ENCODE assay signal across 30 cellular contexts in genomic region chr12:104703372-104703771, GRCh38.
DNase-seq lines count a peak whose midpoint lies in the region; ATAC-seq and TF ChIP-seq lines count a peak whose summit lies in the region.
"Had no signal": no experiment of that assay in that cellular context is flagged by ENCODE, and none has a peak within 500 bp of the region (broad histone marks: within the 10 kb centered on the region; RNA-seq: fewer than 3 reads in every experiment).

No MANE protein-coding gene starts in this region.

- H3K79me2 ChIP-seq in DND-41 (ENCODE audit: insufficient read depth, low read length) = peaks cover 97% of the 10 kb centered on the region
- H3K79me2 ChIP-seq in osteoblast (ENCODE audit: insufficient read depth, low read length) = peaks cover 3% of the 10 kb centered on the region

- intact Hi-C loops in activated CD4-positive, alpha-beta memory T cell treated with anti-CD3 and anti-CD28 coated beads for 36 hours (cut with micrococcal nuclease) = no loop called here
- intact Hi-C loops in activated T-helper 2 cell treated with anti-CD3 and anti-CD28 coated beads, Interferon-gamma antibody, Interleukin-2, Interleukin-4, amounts not matched to agents 10 μg/mL and 5 μg/mL and 100 μg/mL, durations not matched to agents 14 hours and 24 hours and 36 hours (cut with micrococcal nuclease) = no loop called here

- no peaks in the 10 kb centered on the region for H3K27me3 Mint-ChIP-seq in activated CD4-positive, alpha-beta memory T cell treated with anti-CD3 and anti-CD28 coated beads, Interleukin-2, amount 10 ng/mL, durations not matched to agents 7 days and 5 days
- H3K27me3 Mint-ChIP-seq in activated CD4-positive, alpha-beta memory T cell treated with anti-CD3 and anti-CD28 coated beads for 36 hours = no peaks in the 10 kb centered on the region
- H3K27me3 Mint-ChIP-seq in activated T-helper 2 cell treated with anti-CD3 and anti-CD28 coated beads, Interferon-gamma antibody, Interleukin-2, Interleukin-4, amounts not matched to agents 10 μg/mL and 5 μg/mL and 100 μg/mL, durations not matched to agents 14 hours and 24 hours and 36 hours (ENCODE audit: low read depth) = no peaks in the 10 kb centered on the region
- H3K27me3 Mint-ChIP-seq: activated CD4-positive, alpha-beta T cell treated with anti-CD3 and anti-CD28 coated beads for 36 hours; dendritic cell treated with granulocyte-macrophage colony-stimulating factor and Interleukin-4, amounts not matched to agents 40 ng/mL and 50 ng/mL, for 4 days; type B pancreatic cell had no signal

- 0 out of 2 replicates have a peak overlapping the region, but pooled peaks have one; percentile 7 for H3K27ac ChIP-seq in DND-41 (ENCODE audit: low read length)
- peak overlapping the region; percentile 29 for H3K27ac ChIP-seq in osteoblast (ENCODE audit: low read depth, low read length)
- H3K27ac ChIP-seq: A549, gastroesophageal sphincter, left lung had no signal

- H3K36me3 ChIP-seq in DND-41 (ENCODE audit: insufficient read depth, low read length) (peaks cover 69% of the 10 kb centered on the region), osteoblast (ENCODE audit: insufficient read depth, low read length) (no peaks in the 10 kb centered on the region)
- H3K36me3 ChIP-seq: esophagus squamous epithelium, gastroesophageal sphincter, HAP-1, left lung had no signal

- H3K4me2 ChIP-seq in DND-41 (ENCODE audit: insufficient read depth, low read length) (no peak overlapping the region), osteoblast (ENCODE audit: insufficient read depth, low read length) (no peak overlapping the region)
- H3K4me2 ChIP-seq: A549 had no signal

- peak overlapping the region; percentile 40 for H3K27ac Mint-ChIP-seq in activated CD4-positive, alpha-beta memory T cell treated with anti-CD3 and anti-CD28 coated beads, Interleukin-2, amount 10 ng/mL, durations not matched to agents 7 days and 5 days
- H3K27ac Mint-ChIP-seq in activated CD4-positive, alpha-beta memory T cell treated with anti-CD3 and anti-CD28 coated beads for 36 hours = no peak overlapping the region
- H3K27ac Mint-ChIP-seq in activated T-helper 2 cell treated with anti-CD3 and anti-CD28 coated beads, Interferon-gamma antibody, Interleukin-2, Interleukin-4, amounts not matched to agents 10 μg/mL and 5 μg/mL and 100 μg/mL, durations not matched to agents 14 hours and 24 hours and 36 hours = peak overlapping the region; percentile 5
- H3K27ac Mint-ChIP-seq: activated CD4-positive, alpha-beta T cell treated with anti-CD3 and anti-CD28 coated beads for 36 hours; dendritic cell treated with granulocyte-macrophage colony-stimulating factor and Interleukin-4, amounts not matched to agents 40 ng/mL and 50 ng/mL, for 4 days; type B pancreatic cell had no signal

- TF ChIP-seq CTCF in DND-41 (IDR thresholded peaks at IDR 0.05; ENCODE audit: borderline replicate concordance, extremely low read depth, low read length, poor library complexity, severe bottlenecking) = no peak
- no peak for TF ChIP-seq CTCF in osteoblast (IDR thresholded peaks at IDR 0.05; ENCODE audit: extremely low read depth, low read depth, low read length)

- no peak overlapping the region for H3K9ac ChIP-seq in DND-41 (ENCODE audit: low read depth, low read length)

- H4K20me1 ChIP-seq in DND-41 (ENCODE audit: insufficient read depth, low read length) = peaks cover 94% of the 10 kb centered on the region
- H4K20me1 ChIP-seq in osteoblast (ENCODE audit: insufficient read depth, low read length) = peaks cover 3% of the 10 kb centered on the region

- peaks cover 33% of the 10 kb centered on the region for H3K4me1 Mint-ChIP-seq in activated CD4-positive, alpha-beta memory T cell treated with anti-CD3 and anti-CD28 coated beads, Interleukin-2, amount 10 ng/mL, durations not matched to agents 7 days and 5 days
- peaks cover 58% of the 10 kb centered on the region for H3K4me1 Mint-ChIP-seq in activated CD4-positive, alpha-beta memory T cell treated with anti-CD3 and anti-CD28 coated beads for 36 hours (ENCODE audit: low read depth)
- peaks cover 31% of the 10 kb centered on the region for H3K4me1 Mint-ChIP-seq in activated T-helper 2 cell treated with anti-CD3 and anti-CD28 coated beads, Interferon-gamma antibody, Interleukin-2, Interleukin-4, amounts not matched to agents 10 μg/mL and 5 μg/mL and 100 μg/mL, durations not matched to agents 14 hours and 24 hours and 36 hours (ENCODE audit: low read depth)

- H3K9me3 ChIP-seq in DND-41 (ENCODE audit: insufficient read depth, low read length, severe bottlenecking) (no peaks in the 10 kb centered on the region), osteoblast (ENCODE audit: low read depth, low read length) (no peaks in the 10 kb centered on the region)
- H3K9me3 ChIP-seq: A549, esophagus squamous epithelium, gastroesophageal sphincter, HAP-1, left lung had no signal

- CTCF ChIA-PET in activated CD4-positive, alpha-beta memory T cell treated with anti-CD3 and anti-CD28 coated beads, Interleukin-2, amount 10 ng/mL, durations not matched to agents 7 days and 5 days (lab: Charles Lee) = interaction anchor here (1.3 kb wide), 1 partner anchor 321 kb away, joined by 4 read pairs; no protein-coding TSS in a partner anchor
- CTCF ChIA-PET in activated CD4-positive, alpha-beta memory T cell treated with anti-CD3 and anti-CD28 coated beads for 36 hours (lab: Charles Lee) = no interaction called here

- H3K4me3 Mint-ChIP-seq in activated CD4-positive, alpha-beta memory T cell treated with anti-CD3 and anti-CD28 coated beads, Interleukin-2, amount 10 ng/mL, durations not matched to agents 7 days and 5 days = no peak overlapping the region
- no peak overlapping the region for H3K4me3 Mint-ChIP-seq in activated CD4-positive, alpha-beta memory T cell treated with anti-CD3 and anti-CD28 coated beads for 36 hours
- H3K4me3 Mint-ChIP-seq in activated T-helper 2 cell treated with anti-CD3 and anti-CD28 coated beads, Interferon-gamma antibody, Interleukin-2, Interleukin-4, amounts not matched to agents 10 μg/mL and 5 μg/mL and 100 μg/mL, durations not matched to agents 14 hours and 24 hours and 36 hours (ENCODE audit: low read depth) = no peak overlapping the region
- H3K4me3 Mint-ChIP-seq: activated CD4-positive, alpha-beta T cell treated with anti-CD3 and anti-CD28 coated beads for 36 hours; activated T-helper 1 cell treated with anti-CD3 and anti-CD28 coated beads, Interleukin-12 subunit alpha, Interleukin-12 subunit beta, Interleukin-2, Interleukin-4 antibody, amounts not matched to agents 30 ng/mL and 10 ng/mL and 1 ng/mL, durations not matched to agents 14 hours and 24 hours and 36 hours; dendritic cell treated with granulocyte-macrophage colony-stimulating factor and Interleukin-4, amounts not matched to agents 40 ng/mL and 50 ng/mL, for 4 days; immature natural killer cell; type B pancreatic cell had no signal

- H3K9me3 Mint-ChIP-seq in activated CD4-positive, alpha-beta memory T cell treated with anti-CD3 and anti-CD28 coated beads, Interleukin-2, amount 10 ng/mL, durations not matched to agents 7 days and 5 days = no peaks in the 10 kb centered on the region
- no peaks in the 10 kb centered on the region for H3K9me3 Mint-ChIP-seq in activated CD4-positive, alpha-beta memory T cell treated with anti-CD3 and anti-CD28 coated beads for 36 hours
- no peaks in the 10 kb centered on the region for H3K9me3 Mint-ChIP-seq in activated T-helper 2 cell treated with anti-CD3 and anti-CD28 coated beads, Interferon-gamma antibody, Interleukin-2, Interleukin-4, amounts not matched to agents 10 μg/mL and 5 μg/mL and 100 μg/mL, durations not matched to agents 14 hours and 24 hours and 36 hours
- H3K9me3 Mint-ChIP-seq: activated T-helper 1 cell treated with anti-CD3 and anti-CD28 coated beads, Interleukin-12 subunit alpha, Interleukin-12 subunit beta, Interleukin-2, Interleukin-4 antibody, amounts not matched to agents 30 ng/mL and 10 ng/mL and 1 ng/mL, durations not matched to agents 14 hours and 24 hours and 36 hours; dendritic cell treated with granulocyte-macrophage colony-stimulating factor and Interleukin-4, amounts not matched to agents 40 ng/mL and 50 ng/mL, for 4 days; immature natural killer cell; type B pancreatic cell had no signal

- H3K4me1 ChIP-seq in DND-41 (ENCODE audit: insufficient read depth, low read length) (peaks cover 3% of the 10 kb centered on the region; the same call in 1 of the 2 replicates), osteoblast (ENCODE audit: insufficient read depth, low read length) (peaks cover 36% of the 10 kb centered on the region)
- H3K4me1 ChIP-seq: esophagus squamous epithelium, gastroesophageal sphincter, HAP-1 had no signal

- H3K4me3 ChIP-seq in DND-41 (ENCODE audit: low read depth in 1 of 2, low read length in 2 of 2) (no peak overlapping the region), osteoblast (ENCODE audit: insufficient read depth, low read length) (no peak overlapping the region)
- H3K4me3 ChIP-seq: A549, gastroesophageal sphincter, HAP-1, left lung had no signal

- POLR2A ChIA-PET in activated CD4-positive, alpha-beta memory T cell treated with anti-CD3 and anti-CD28 coated beads, Interleukin-2, amount 10 ng/mL, durations not matched to agents 7 days and 5 days (lab: Charles Lee) = interaction anchor here (0.5 to 0.7 kb wide), 2 partner anchors 17 to 216 kb away, joined by 3 read pairs; no protein-coding TSS in a partner anchor
- POLR2A ChIA-PET in activated CD4-positive, alpha-beta memory T cell treated with anti-CD3 and anti-CD28 coated beads for 36 hours (lab: Charles Lee) = interaction anchor here (0.6 kb wide), 3 partner anchors 44 to 210 kb away, joined by 3 to 5 read pairs (median 4); no protein-coding TSS in a partner anchor

- peaks cover 16% of the 10 kb centered on the region for H3K36me3 Mint-ChIP-seq in activated CD4-positive, alpha-beta memory T cell treated with anti-CD3 and anti-CD28 coated beads, Interleukin-2, amount 10 ng/mL, durations not matched to agents 7 days and 5 days (ENCODE audit: low read depth)
- peaks cover 4% of the 10 kb centered on the region for H3K36me3 Mint-ChIP-seq in activated CD4-positive, alpha-beta memory T cell treated with anti-CD3 and anti-CD28 coated beads for 36 hours
- H3K36me3 Mint-ChIP-seq in activated T-helper 2 cell treated with anti-CD3 and anti-CD28 coated beads, Interferon-gamma antibody, Interleukin-2, Interleukin-4, amounts not matched to agents 10 μg/mL and 5 μg/mL and 100 μg/mL, durations not matched to agents 14 hours and 24 hours and 36 hours (ENCODE audit: low read depth) = peaks cover 10% of the 10 kb centered on the region

- no peaks in the 10 kb centered on the region for H3K27me3 ChIP-seq in DND-41 (ENCODE audit: insufficient read depth, low read length, poor library complexity)
- no peaks in the 10 kb centered on the region for H3K27me3 ChIP-seq in osteoblast (ENCODE audit: insufficient read depth, low read length)
- H3K27me3 ChIP-seq: esophagus squamous epithelium, gastroesophageal sphincter, left lung had no signal

- H2AFZ ChIP-seq in DND-41 (ENCODE audit: low read depth, low read length) (no peak overlapping the region), osteoblast (ENCODE audit: low read length) (no peak overlapping the region)

- DNase-seq in activated CD4-positive, alpha-beta memory T cell treated with anti-CD3 and anti-CD28 coated beads, Interleukin-2, amount 10 ng/mL, durations not matched to agents 7 days and 5 days = no peak
- DNase-seq in activated CD4-positive, alpha-beta memory T cell treated with anti-CD3 and anti-CD28 coated beads for 36 hours = no peak
- no peak for DNase-seq in DND-41
- DNase-seq in activated T-helper 2 cell treated with anti-CD3 and anti-CD28 coated beads, Interferon-gamma antibody, Interleukin-2, Interleukin-4, amounts not matched to agents 10 μg/mL and 5 μg/mL and 100 μg/mL, durations not matched to agents 14 hours and 24 hours and 36 hours (ENCODE audit: low spot score) = no peak
- no peak for DNase-seq in osteoblast (ENCODE audit: insufficient read length, low spot score, missing footprints)
- no peak for DNase-seq in Kasumi-1 (lab: John Stamatoyannopoulos, UW)
- DNase-seq in inferior parietal cortex (ENCODE audit: extremely low spot score) = no peak
- DNase-seq: activated CD4-positive, alpha-beta T cell treated with anti-CD3 and anti-CD28 coated beads for 36 hours; central memory CD4-positive, alpha-beta T cell; esophagus squamous epithelium; hypothalamus; immature natural killer cell; KG1; left lung; mesendoderm; MM.1S; NCI-H1417; NCI-H2029 treated with DMSO at 0.1 percent for 48 hours; NCI-H446 treated with DMSO at 0.1 percent for 48 hours; NCI-H82; RPMI8226; T-helper 2 cell had no signal

- ATAC-seq in DND-41 (ENCODE audit: insufficient read depth, low read depth) = no peak
- no peak for ATAC-seq in HG03342 (IDR thresholded peaks at IDR 0.05; ENCODE audit: unreplicated experiment)
- ATAC-seq: activated CD4-positive, alpha-beta T cell treated with anti-CD3 and anti-CD28 coated beads for 36 hours; activated naive CD4-positive, alpha-beta T cell treated with anti-CD3 and anti-CD28 coated beads, Interleukin-2, amount 50 U/mL, for 72 hours had no signal
